In genomic region chr1:217281332-217281731, GRCh38 we compare ENCODE assay signal across 20 cellular contexts.
DNase-seq lines count a peak whose midpoint lies in the region; ATAC-seq, FAIRE-seq and TF ChIP-seq lines count a peak whose summit lies in the region.
"Had no signal": no experiment of that assay in that cellular context is flagged by ENCODE, and none has a peak within 500 bp of the region (broad histone marks: within the 10 kb centered on the region; RNA-seq: fewer than 3 reads in every experiment).

No MANE protein-coding gene starts in this region.

- no peaks in the 10 kb centered on the region for H3K36me3 Mint-ChIP-seq in mesothelial cell of epicardium
- H3K36me3 Mint-ChIP-seq: CD8-positive, alpha-beta T cell had no signal

- H2AFZ ChIP-seq in HepG2 (ENCODE audit: low read length) (no peak overlapping the region), K562 (ENCODE audit: low read depth, low read length) (no peak overlapping the region)

- TF ChIP-seq CTCF in HepG2 (CRISPR knock-in tag; IDR thresholded peaks at IDR 0.05), result no peak
- no peak for TF ChIP-seq CTCF in right lobe of liver (IDR thresholded peaks at IDR 0.05)
- TF ChIP-seq CTCF in K562 (IDR thresholded peaks at IDR 0.05 in 2 of 3, conservative IDR thresholded peaks at IDR 0.05 in 1 of 3; ENCODE audit: insufficient read depth in 2 of 3, low read depth in 1 of 3, low read length in 3 of 3), result no peak
- TF ChIP-seq CTCF in mesothelial cell of epicardium (IDR thresholded peaks at IDR 0.05; ENCODE audit: unreplicated experiment), result no peak
- TF ChIP-seq CTCF in coronary artery (IDR thresholded peaks at IDR 0.05), result no peak

- no peak for FAIRE-seq in HepG2 (lab: Jason Lieb, UNC)
- FAIRE-seq in K562 (lab: Jason Lieb, UNC), result no peak
- FAIRE-seq: A549, G401.6, GM12891, GM19239 had no signal

- H3K36me3 ChIP-seq in HepG2 (replicated peaks in 1 of 2; ENCODE audit: control insufficient read depth in 1 of 2, insufficient read depth in 2 of 2, low read length in 2 of 2) (no peaks in the 10 kb centered on the region), right lobe of liver (no peaks in the 10 kb centered on the region), K562 (ENCODE audit: control insufficient read depth, insufficient read depth, low read length) (no peaks in the 10 kb centered on the region)
- H3K36me3 ChIP-seq: BLaER1 treated with 17β-estradiol and CSF1 and Interleukin-3, amounts not matched to agents 10 nM and 100 nM had no signal

- H3K4me3 Mint-ChIP-seq in mesothelial cell of epicardium, result no peak overlapping the region
- H3K4me3 Mint-ChIP-seq: B cell; CD4-positive, alpha-beta T cell; CD8-positive, alpha-beta T cell had no signal

- H3K4me2 ChIP-seq in HepG2 (ENCODE audit: low read depth, low read length) (no peak overlapping the region), K562 (ENCODE audit: insufficient read depth, low read length) (no peak overlapping the region)
- H3K4me2 ChIP-seq: A549; BLaER1 treated with 17β-estradiol and CSF1 and Interleukin-3, amounts not matched to agents 10 nM and 100 nM had no signal

- H4K20me1 ChIP-seq in HepG2 (ENCODE audit: insufficient read depth, low read length), result no peaks in the 10 kb centered on the region
- H4K20me1 ChIP-seq in K562 (replicated peaks; ENCODE audit: control insufficient read depth, insufficient read depth, low read length), result no peaks in the 10 kb centered on the region
- H4K20me1 ChIP-seq: BLaER1 treated with 17β-estradiol and CSF1 and Interleukin-3, amounts not matched to agents 10 nM and 100 nM had no signal

- WGBS in HepG2 (ENCODE audit: low lambda C conversion rate), result 0% methylated on average over 1 of the region's 1 CpG
- 33% methylated on average over 1 of the region's 1 CpG for WGBS in right lobe of liver (ENCODE audit: insufficient coverage, low coverage, low lambda C conversion rate, missing lambda C conversion rate)
- 0% methylated on average over 1 of the region's 1 CpG for WGBS in K562 (ENCODE audit: insufficient coverage, low coverage, missing lambda C conversion rate)

- intact Hi-C loops in HepG2 (cut with micrococcal nuclease; ENCODE audit: unreplicated experiment), result no loop called here
- intact Hi-C loops in right lobe of liver (cut with DNase I), result no loop called here
- intact Hi-C loops in K562 (cut with micrococcal nuclease), result no loop called here

- TF ChIP-seq RAD21 in HepG2 (CRISPR knock-in tag; IDR thresholded peaks at IDR 0.05), result no peak
- no peak for TF ChIP-seq RAD21 in K562 (CRISPR knock-in tag; conservative IDR thresholded peaks at IDR 0.05 in 1 of 2, IDR thresholded peaks at IDR 0.05 in 1 of 2)

- no peaks in the 10 kb centered on the region for H3K9me1 ChIP-seq in K562 (ENCODE audit: control insufficient read depth, insufficient read depth, low read length)

- CTCF ChIA-PET in HepG2 (lab: Yijun Ruan, JAX; ENCODE audit: low intra/inter-chr PET ratio, low total read pairs) (no interaction called here), K562 (lab: Yijun Ruan, JAX; ENCODE audit: low intra/inter-chr PET ratio) (no interaction called here)

- DNase-seq in HepG2 (ENCODE audit: low spot score) (no peak), right lobe of liver (no peak), K562 (ENCODE audit: extremely low read depth in 1 of 4, low spot score in 3 of 4) (no peak), mesothelial cell of epicardium (ENCODE audit: low spot score in 2 of 2, unreplicated experiment in 2 of 2) (no peak), coronary artery (ENCODE audit: low spot score) (no peak)
- DNase-seq: AML-193; Caco-2; Calu3; CD4-positive, alpha-beta T cell; CD8-positive, alpha-beta T cell; DMS79 treated with DMSO at 0.1 percent for 48 hours; GF-D8 had no signal

- H3K4me1 ChIP-seq in HepG2 (ENCODE audit: insufficient read depth, low read length) (no peaks in the 10 kb centered on the region), right lobe of liver (no peaks in the 10 kb centered on the region), K562 (replicated peaks in 1 of 2; ENCODE audit: control insufficient read depth in 2 of 2, insufficient read depth in 2 of 2, low read length in 2 of 2) (no peaks in the 10 kb centered on the region)
- H3K4me1 ChIP-seq: BLaER1 treated with 17β-estradiol and CSF1 and Interleukin-3, amounts not matched to agents 10 nM and 100 nM; Caco-2 had no signal

- H3K27me3 Mint-ChIP-seq in mesothelial cell of epicardium (ENCODE audit: low read depth), result peaks cover 46% of the 10 kb centered on the region
- H3K27me3 Mint-ChIP-seq: B cell; CD4-positive, alpha-beta T cell had no signal

- H3K27ac ChIP-seq in HepG2 (ENCODE audit: extremely low read length, insufficient read depth, low read length) (no peak overlapping the region), right lobe of liver (no peak overlapping the region), K562 (ENCODE audit: extremely low read depth, low read depth, low read length) (no peak overlapping the region), coronary artery (no peak overlapping the region)
- H3K27ac ChIP-seq: 22Rv1; A549; BLaER1 treated with 17β-estradiol and CSF1 and Interleukin-3, amounts not matched to agents 10 nM and 100 nM; C4-2B had no signal

- no peaks in the 10 kb centered on the region for H3K9me3 ChIP-seq in HepG2 (ENCODE audit: low read length)
- no peaks in the 10 kb centered on the region for H3K9me3 ChIP-seq in right lobe of liver
- no peaks in the 10 kb centered on the region for H3K9me3 ChIP-seq in K562 (replicated peaks; ENCODE audit: control insufficient read depth, insufficient read depth, low read depth, low read length)
- H3K9me3 ChIP-seq: A549; BLaER1 treated with 17β-estradiol and CSF1 and Interleukin-3, amounts not matched to agents 10 nM and 100 nM; Caco-2 had no signal

- in situ Hi-C loops in HepG2 (cut with HindIII; ENCODE audit: extremely low pct_ligation_motif_present, low pct_unique_long_range_greater_than_20kb), result no loop called here
- in situ Hi-C loops in K562 (cut with MboI), result no loop called here

- H3K9ac ChIP-seq in HepG2 (ENCODE audit: insufficient read depth, low read depth, low read length) (no peak overlapping the region), K562 (ENCODE audit: insufficient read depth in 1 of 2, low read depth in 2 of 2, low read length in 2 of 2) (no peak overlapping the region)
- H3K9ac ChIP-seq: BLaER1 treated with 17β-estradiol and CSF1 and Interleukin-3, amounts not matched to agents 10 nM and 100 nM had no signal

- ATAC-seq in HepG2, result no peak
- no peak for ATAC-seq in right lobe of liver
- ATAC-seq in K562, result no peak
- ATAC-seq: A549; CD8-positive, alpha-beta T cell had no signal

- H3K79me2 ChIP-seq in HepG2 (ENCODE audit: insufficient read depth, low read length) (no peaks in the 10 kb centered on the region), K562 (ENCODE audit: control insufficient read depth, insufficient read depth, low read length) (no peaks in the 10 kb centered on the region)

- no TSS peak for BruUV-seq in HepG2 (replicated peaks; lab: Mats Ljungman, UMichigan)
- BruUV-seq in K562 (replicated peaks; lab: Mats Ljungman, UMichigan), result no TSS peak

- peaks cover 5% of the 10 kb centered on the region for H3K9me3 Mint-ChIP-seq in mesothelial cell of epicardium
- H3K9me3 Mint-ChIP-seq: CD4-positive, alpha-beta T cell had no signal

- POLR2A ChIA-PET in HepG2 (lab: Yijun Ruan, JAX) (no interaction called here), K562 (lab: Yijun Ruan, JAX) (no interaction called here)

- H3K4me3 ChIP-seq in HepG2 (replicated peaks in 1 of 3; ENCODE audit: insufficient read depth in 1 of 3, low read depth in 2 of 3, low read length in 3 of 3), result no peak overlapping the region
- no peak overlapping the region for H3K4me3 ChIP-seq in right lobe of liver
- H3K4me3 ChIP-seq in K562, result no peak overlapping the region
- no peak overlapping the region for H3K4me3 ChIP-seq in coronary artery
- H3K4me3 ChIP-seq: A549; BLaER1 treated with 17β-estradiol and CSF1 and Interleukin-3, amounts not matched to agents 10 nM and 100 nM had no signal

- TF ChIP-seq POLR2A in HepG2 (IDR thresholded peaks at IDR 0.05; ENCODE audit: insufficient read depth in 1 of 2, low read depth in 2 of 2, low read length in 2 of 2), result no peak
- TF ChIP-seq POLR2A in right lobe of liver (IDR thresholded peaks at IDR 0.05), result no peak
- no peak for TF ChIP-seq POLR2A in K562 (conservative IDR thresholded peaks at IDR 0.05)

- H3K27ac Mint-ChIP-seq in mesothelial cell of epicardium, result no peak overlapping the region
- H3K27ac Mint-ChIP-seq: B cell; CD4-positive, alpha-beta T cell; CD8-positive, alpha-beta T cell had no signal

- TF ChIP-seq EP300 in HepG2 (IDR thresholded peaks at IDR 0.05; ENCODE audit: low read depth in 2 of 2, low read length in 2 of 2) (no peak), HepG2 (CRISPR knock-in tag; IDR thresholded peaks at IDR 0.05; ENCODE audit: borderline replicate concordance) (no peak), K562 (IDR thresholded peaks at IDR 0.05; ENCODE audit: low read length) (no peak)

- peaks cover 3% of the 10 kb centered on the region for H3K4me1 Mint-ChIP-seq in mesothelial cell of epicardium
- H3K4me1 Mint-ChIP-seq: B cell had no signal

- H3K27me3 ChIP-seq in HepG2 (ENCODE audit: control insufficient read depth in 1 of 2, insufficient read depth in 2 of 2, low read length in 2 of 2) (no peaks in the 10 kb centered on the region), right lobe of liver (no peaks in the 10 kb centered on the region), K562 (ENCODE audit: control insufficient read depth in 2 of 2, insufficient read depth in 2 of 2, low read length in 2 of 2) (no peaks in the 10 kb centered on the region)
- H3K27me3 ChIP-seq: BLaER1 treated with 17β-estradiol and CSF1 and Interleukin-3, amounts not matched to agents 10 nM and 100 nM had no signal

TF ChIP-seq in HepG2, 621 proteins besides CTCF, POLR2A, EP300 and RAD21 (continues in another document):
- TF ChIP-seq MEIS2 (CRISPR knock-in tag; IDR thresholded peaks at IDR 0.05) (no peak), FOXA1 (IDR thresholded peaks at IDR 0.05) (no peak), FOXA1 (CRISPR knock-in tag; IDR thresholded peaks at IDR 0.05) (no peak), RAD51 (IDR thresholded peaks at IDR 0.05; ENCODE audit: borderline replicate concordance) (peak; percentile 53; the same call in 1 of the 2 replicates)

TF ChIP-seq in K562, 482 proteins besides CTCF, POLR2A, EP300 and RAD21 (continues in another document):
- TF ChIP-seq TFE3 (CRISPR knock-in tag; IDR thresholded peaks at IDR 0.05) (peak; percentile 83), TCF7L2 (IDR thresholded peaks at IDR 0.05; ENCODE audit: low read depth, low read length) (no peak)

Comparison
In these comparisons a context has a peak if more than half of its experiments do, and no peak if none do; other contexts are left out.
1. Of the 241 proteins assayed by ChIP-seq in both HepG2 and K562: peak only in HepG2: RAD51; only in K562: TFE3; in both: none; in neither: 239.